1 cellular context compared by ENCODE assay signal in genomic region chr7:43756368-43757072, GRCh38.
A peak's percentile ranks its signal among the peaks of the same experiment; 100 is the strongest.
TF ChIP-seq lines count a peak whose summit lies in the region.

No MANE protein-coding gene starts in this region.

TF ChIP-seq in K562, 482 proteins besides CTCF, POLR2A, EP300 and RAD21 (continued from another document and continues in another):
- TF ChIP-seq CCNT2 (IDR thresholded peaks at IDR 0.05; ENCODE audit: borderline replicate concordance, extremely low read depth, insufficient read length, low read depth, low read length) = peak; percentile 66
- TF ChIP-seq ZBTB7A (IDR thresholded peaks at IDR 0.05; ENCODE audit: borderline replicate concordance, control insufficient read depth, low read depth, low read length) = no peak
- no peak for TF ChIP-seq MCM3 (IDR thresholded peaks at IDR 0.05)
- TF ChIP-seq HEY1 (CRISPR knock-in tag; IDR thresholded peaks at IDR 0.05; ENCODE audit: borderline replicate concordance) = no peak
- no peak for TF ChIP-seq ZNF124 (CRISPR knock-in tag; IDR thresholded peaks at IDR 0.05)
- TF ChIP-seq ZHX1 (conservative IDR thresholded peaks at IDR 0.05; ENCODE audit: low read length) = no peak
- no peak for TF ChIP-seq MTA1 (IDR thresholded peaks at IDR 0.05; ENCODE audit: borderline replicate concordance)
- TF ChIP-seq ZNF143 (CRISPR knock-in tag; IDR thresholded peaks at IDR 0.05) = no peak
- no peak for TF ChIP-seq CGGBP1 (CRISPR knock-in tag; IDR thresholded peaks at IDR 0.05)
- TF ChIP-seq SMARCB1 (IDR thresholded peaks at IDR 0.05; ENCODE audit: insufficient read length, low read depth) = no peak
- TF ChIP-seq ZNF561 (CRISPR knock-in tag; conservative IDR thresholded peaks at IDR 0.05) = no peak
- TF ChIP-seq TOE1 (IDR thresholded peaks at IDR 0.05; ENCODE audit: borderline replicate concordance) = 0 out of 2 replicates have a peak, but pooled peaks have one; percentile 9
- no peak for TF ChIP-seq TOE1 (CRISPR knock-in tag; IDR thresholded peaks at IDR 0.05; ENCODE audit: borderline replicate concordance, low read depth)
- TF ChIP-seq ELF1 (tag; IDR thresholded peaks at IDR 0.05) = no peak
- no peak for TF ChIP-seq CLOCK (CRISPR knock-in tag; IDR thresholded peaks at IDR 0.05; ENCODE audit: borderline replicate concordance)
- no peak for TF ChIP-seq SAFB (IDR thresholded peaks at IDR 0.05; ENCODE audit: borderline replicate concordance, low read depth, low read length)
- TF ChIP-seq THRA (IDR thresholded peaks at IDR 0.05) = no peak
- TF ChIP-seq ZC3H8 (IDR thresholded peaks at IDR 0.05) = no peak
- no peak for TF ChIP-seq L3MBTL2 (IDR thresholded peaks at IDR 0.05)
- TF ChIP-seq DNMT1 (IDR thresholded peaks at IDR 0.05) = no peak
- TF ChIP-seq ZNF280A (IDR thresholded peaks at IDR 0.05; ENCODE audit: low read depth, partially characterized antibody) = no peak
- no peak for TF ChIP-seq ZNF445 (CRISPR knock-in tag; IDR thresholded peaks at IDR 0.05; ENCODE audit: low read depth)
- TF ChIP-seq AFF4 (CRISPR knock-in tag; IDR thresholded peaks at IDR 0.05) = no peak
- TF ChIP-seq FIP1L1 (IDR thresholded peaks at IDR 0.05; ENCODE audit: low read depth, low read length, poor library complexity, severe bottlenecking) = no peak
- peak; percentile 39; the same call in 1 of the 2 replicates for TF ChIP-seq ZEB2 (IDR thresholded peaks at IDR 0.05)
- peak; percentile 80 for TF ChIP-seq SOX6 (IDR thresholded peaks at IDR 0.05)
- no peak for TF ChIP-seq BCL6 (CRISPR knock-in tag; IDR thresholded peaks at IDR 0.05)
- TF ChIP-seq TAF1 (IDR thresholded peaks at IDR 0.05; ENCODE audit: control insufficient read depth, extremely low read depth, insufficient read depth, low read length, severe bottlenecking) = no peak
- no peak for TF ChIP-seq ZNF780A (CRISPR knock-in tag; IDR thresholded peaks at IDR 0.05)
- peak; percentile 27; the same call in 1 of the 2 replicates for TF ChIP-seq NFIC (IDR thresholded peaks at IDR 0.05)
- TF ChIP-seq PHF8 (IDR thresholded peaks at IDR 0.05; ENCODE audit: borderline replicate concordance, low read length) = no peak
- TF ChIP-seq KAT2B (IDR thresholded peaks at IDR 0.05; ENCODE audit: low read depth, low read length) = no peak
- no peak for TF ChIP-seq KLF16 (IDR thresholded peaks at IDR 0.05)
- TF ChIP-seq REST (CRISPR knock-in tag; IDR thresholded peaks at IDR 0.05; ENCODE audit: low read depth) = no peak
- no peak for TF ChIP-seq USF1 (CRISPR knock-in tag; IDR thresholded peaks at IDR 0.05)
- no peak for TF ChIP-seq HLTF (IDR thresholded peaks at IDR 0.05)
- TF ChIP-seq ZSCAN32 (CRISPR knock-in tag; IDR thresholded peaks at IDR 0.05) = no peak
- no peak for TF ChIP-seq RBM25 (IDR thresholded peaks at IDR 0.05; ENCODE audit: low read depth, low read length, severe bottlenecking)
- no peak for TF ChIP-seq SP2 (IDR thresholded peaks at IDR 0.05; ENCODE audit: extremely low read depth, low read depth, low read length, poor library complexity, severe bottlenecking)
- no peak for TF ChIP-seq NRF1 (conservative IDR thresholded peaks at IDR 0.05 in 1 of 2, IDR thresholded peaks at IDR 0.05 in 1 of 2)
- TF ChIP-seq NBN (IDR thresholded peaks at IDR 0.05; ENCODE audit: low read depth) = 0 out of 2 replicates have a peak, but pooled peaks have one; percentile 72
- TF ChIP-seq GABPB2 (CRISPR knock-in tag; conservative IDR thresholded peaks at IDR 0.05) = no peak
- TF ChIP-seq ZKSCAN3 (CRISPR knock-in tag; IDR thresholded peaks at IDR 0.05) = no peak
- no peak for TF ChIP-seq FOXP1 (CRISPR knock-in tag; IDR thresholded peaks at IDR 0.05)
- no peak for TF ChIP-seq SREBF2 (CRISPR knock-in tag; IDR thresholded peaks at IDR 0.05)
- TF ChIP-seq ARID1B (IDR thresholded peaks at IDR 0.05) = peak; percentile 88
- no peak for TF ChIP-seq CC2D1A (IDR thresholded peaks at IDR 0.05)
- no peak for TF ChIP-seq RB1 (IDR thresholded peaks at IDR 0.05; ENCODE audit: low read depth)
- no peak for TF ChIP-seq RBM17 (IDR thresholded peaks at IDR 0.05; ENCODE audit: borderline replicate concordance, low read depth, low read length)
- no peak for TF ChIP-seq ZNF175 (CRISPR knock-in tag; IDR thresholded peaks at IDR 0.05; ENCODE audit: low read depth)
- no peak for TF ChIP-seq SNAPC5 (CRISPR knock-in tag; IDR thresholded peaks at IDR 0.05)
- TF ChIP-seq ESRRA (IDR thresholded peaks at IDR 0.05; ENCODE audit: borderline replicate concordance, low read depth) = peak; percentile 81
- TF ChIP-seq MBD2 (IDR thresholded peaks at IDR 0.05; ENCODE audit: borderline replicate concordance, low read depth) = no peak
- no peak for TF ChIP-seq ZNF24 (IDR thresholded peaks at IDR 0.05)
